17 cellular contexts compared by ENCODE assay signal in genomic region chr12:4859478-4860210, GRCh38. TPM values are rescaled to one million over a fixed set of nuclear protein-coding genes. Genes with fewer than 3 reads are reported as not detected.
DNase-seq lines count a peak whose midpoint lies in the region; ATAC-seq and TF ChIP-seq lines count a peak whose summit lies in the region.
"Had no signal": no experiment of that assay in that cellular context is flagged by ENCODE, and none has a peak within 500 bp of the region (broad histone marks: within the 10 kb centered on the region; RNA-seq: fewer than 3 reads in every experiment).

No MANE protein-coding gene starts in this region.

- no peak overlapping the region for H2BK12ac ChIP-seq in neuronal stem cell (ENCODE audit: low read length)

- POLR2A ChIA-PET in GM10248 (lab: Yijun Ruan, JAX) = no interaction called here

- CTCF ChIA-PET in GM10248 (lab: Yijun Ruan, JAX) = interaction anchor here (0.7 to 14.1 kb wide), 21 partner anchors 9 to 225 kb away, joined by 3 to 198 read pairs (median 18); partner anchors contain the start of gene KCNA1

- H4K8ac ChIP-seq in neuronal stem cell (ENCODE audit: low read depth, low read length) = no peak overlapping the region

- H2AFZ ChIP-seq in neuronal stem cell (ENCODE audit: low read length) = no peak overlapping the region

- no peak overlapping the region for H3K4me3 ChIP-seq in neuronal stem cell (ENCODE audit: low read length in 2 of 2)
- H3K4me3 ChIP-seq: HAP-1 had no signal

- ATAC-seq in foreskin keratinocyte = no peak

- H2BK120ac ChIP-seq in neuronal stem cell (ENCODE audit: low read depth, low read length) = no peak overlapping the region

- H3K4ac ChIP-seq in neuronal stem cell (ENCODE audit: low read length) = no peak overlapping the region

- peak overlapping the region; percentile 12 for H2AK5ac ChIP-seq in neuronal stem cell (ENCODE audit: low read depth, low read length)

- H3K23ac ChIP-seq in neuronal stem cell (ENCODE audit: low read depth, low read length, poor library complexity) = no peak overlapping the region

- H3K79me1 ChIP-seq in neuronal stem cell (ENCODE audit: low read depth, low read length) = no peaks in the 10 kb centered on the region

- no peak overlapping the region for H3K27ac ChIP-seq in neuronal stem cell (replicated peaks; ENCODE audit: low read length)
- no peak overlapping the region for H3K27ac ChIP-seq in foreskin keratinocyte

- H3K36me3 ChIP-seq in neuronal stem cell (replicated peaks in 1 of 2; ENCODE audit: control insufficient read depth in 2 of 2, insufficient read depth in 2 of 2, low read length in 2 of 2) = no peaks in the 10 kb centered on the region
- H3K36me3 ChIP-seq: HAP-1 had no signal

- H3K9me3 ChIP-seq in neuronal stem cell (replicated peaks in 1 of 2; ENCODE audit: control insufficient read depth in 2 of 2, insufficient read depth in 1 of 2, low read depth in 1 of 2, low read length in 2 of 2) = no peaks in the 10 kb centered on the region
- H3K9me3 ChIP-seq: HAP-1 had no signal

- TF ChIP-seq CTCF in GM10248 (IDR thresholded peaks at IDR 0.05; ENCODE audit: control extremely low read depth, extremely low read depth, low read depth, missing control alignments) (no peak), GM20000 (IDR thresholded peaks at IDR 0.05; ENCODE audit: extremely low read depth, missing control alignments) (no peak), foreskin keratinocyte (conservative IDR thresholded peaks at IDR 0.05) (no peak)

- peaks cover 0 to 62% (median 3%) of the 10 kb centered on the region in 3 experiments for H3K27me3 ChIP-seq in neuronal stem cell (ENCODE audit: control insufficient read depth in 3 of 3, insufficient read depth in 3 of 3, low read depth in 1 of 3, low read length in 3 of 3)
- peaks cover 26% of the 10 kb centered on the region for H3K27me3 ChIP-seq in foreskin keratinocyte

- H2BK15ac ChIP-seq in neuronal stem cell (ENCODE audit: low read length) = no peak overlapping the region

- WGBS in neuronal stem cell (ENCODE audit: extremely low coverage in 2 of 2, insufficient read length in 2 of 2, insufficient replicate concordance in 1 of 2), 2 donors = no CpG with 5 or more reads among the region's 8 CpGs

- H3K4me1 ChIP-seq in neuronal stem cell (ENCODE audit: control insufficient read depth in 2 of 2, insufficient read depth in 1 of 2, low read depth in 1 of 2, low read length in 2 of 2) (peaks cover 5 to 14% of the 10 kb centered on the region in 2 donors), foreskin keratinocyte (no peaks in the 10 kb centered on the region)

- H4K91ac ChIP-seq in neuronal stem cell (ENCODE audit: low read depth, low read length, poor library complexity) = no peak overlapping the region

- H3K18ac ChIP-seq in neuronal stem cell (ENCODE audit: low read length) = no peak overlapping the region

- no peak overlapping the region for H3K14ac ChIP-seq in neuronal stem cell (ENCODE audit: low read length)

- no peak overlapping the region for H2BK5ac ChIP-seq in neuronal stem cell (ENCODE audit: low read length)

- no peak overlapping the region for H3K4me2 ChIP-seq in neuronal stem cell (ENCODE audit: insufficient read depth, low read length, poor library complexity, severe bottlenecking)

- DNase-seq in GM10248 (ENCODE audit: extremely low spot score) (peak; percentile 41), GM20000 (ENCODE audit: low spot score) (peak; percentile 45), cerebellum (ENCODE audit: low spot score) (peak; percentile 44), neuronal stem cell (ENCODE audit: low spot score) (no peak), GM03348 (ENCODE audit: low spot score) (no peak), epidermal melanocyte (ENCODE audit: insufficient read length, low spot score) (no peak), glomerular visceral epithelial cell (ENCODE audit: extremely low spot score) (no peak), foreskin keratinocyte (no peak)
- DNase-seq: CD4-positive, CD25-positive, alpha-beta regulatory T cell; DMS53; Karpas-422; NCI-H1105 treated with DMSO at 0.1 percent for 48 hours; NCI-H187; NCI-H446 treated with DMSO at 0.1 percent for 48 hours; NCI-H774; Right ventricle myocardium superior had no signal

- H3K9ac ChIP-seq in neuronal stem cell (ENCODE audit: low read depth, low read length, poor library complexity) = no peak overlapping the region

RNA-seq across cellular contexts. Expression of gene KCNA1, which starts 50.1 kb away (rescaled TPM):
- total RNA-seq in cerebellum = 15.8 TPM
- 0.10 TPM for polyA plus RNA-seq in neuronal stem cell (2013, experiment 1 of 2)
- 0.12 TPM for polyA plus RNA-seq in neuronal stem cell (2013, experiment 2 of 2)
- total RNA-seq in foreskin keratinocyte = not detected in 2 replicates
- not detected in 2 replicates for polyA plus RNA-seq in foreskin keratinocyte
- total RNA-seq: CD4-positive, CD25-positive, alpha-beta regulatory T cell; Right ventricle myocardium superior had no signal
- polyA plus RNA-seq: CD4-positive, CD25-positive, alpha-beta regulatory T cell had no signal

Comparison
In these comparisons a context has a peak if more than half of its experiments do, and no peak if none do; other contexts are left out.
1. DNase-seq: peak in GM10248 (single experiment), GM20000 (single experiment) and cerebellum (single experiment); none in neuronal stem cell (single experiment), GM03348 (single experiment), epidermal melanocyte (single experiment), glomerular visceral epithelial cell (single experiment) and foreskin keratinocyte (0 of 2).
2. RNA of gene KCNA1, which starts 50.1 kb away (total RNA-seq): 15.8 TPM in cerebellum (single experiment); not detected in foreskin keratinocyte; every median in the first group is over 10 times any median in the second.